In the genomic region with DNA sequence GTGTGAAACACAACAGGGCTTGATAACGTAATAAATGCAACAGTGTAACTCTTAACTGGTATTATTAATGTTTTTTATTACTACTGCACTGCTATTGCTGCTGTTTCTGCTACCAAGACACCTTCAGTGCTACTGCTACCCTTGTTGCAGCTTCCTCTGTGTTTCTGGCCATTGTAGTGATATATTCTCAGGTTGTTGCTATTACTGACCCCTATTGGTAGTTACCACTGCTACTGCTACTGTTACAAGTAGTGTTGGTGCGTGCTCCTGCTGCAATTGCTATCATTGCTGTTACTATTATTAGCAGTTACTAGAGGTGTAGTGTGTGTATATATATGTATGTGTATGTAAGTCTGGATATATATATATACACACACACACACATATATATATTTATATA, we compare ENCODE assay signal across 9 cellular contexts.
A peak's percentile ranks its signal among the peaks of the same experiment; 100 is the strongest.
DNase-seq lines count a peak whose midpoint lies in the region; ATAC-seq and TF ChIP-seq lines count a peak whose summit lies in the region.
"Had no signal": no experiment of that assay in that cellular context is flagged by ENCODE, and none has a peak within 500 bp of the region (broad histone marks: within the 10 kb centered on the region; RNA-seq: fewer than 3 reads in every experiment).

No MANE protein-coding gene starts in this region.

- H3K79me2 ChIP-seq in OCI-LY3 (ENCODE audit: low read length), result no peaks in the 10 kb centered on the region

- H3K36me3 ChIP-seq in BE2C (no peaks in the 10 kb centered on the region), OCI-LY3 (replicated peaks; ENCODE audit: low read depth, low read length) (no peaks in the 10 kb centered on the region), Peyer's patch (no peaks in the 10 kb centered on the region)

- H2AFZ ChIP-seq in OCI-LY3 (ENCODE audit: low read depth, low read length), result no peak overlapping the region

- TF ChIP-seq CTCF in BE2C (IDR thresholded peaks at IDR 0.05; ENCODE audit: low read depth, low read length), result peak; percentile 50
- TF ChIP-seq CTCF in OCI-LY3 (IDR thresholded peaks at IDR 0.05; ENCODE audit: low read depth, low read length), result peak; percentile 54
- TF ChIP-seq CTCF in fibroblast of villous mesenchyme (IDR thresholded peaks at IDR 0.05; ENCODE audit: insufficient read depth, low read depth, low read length), result peak; percentile 42
- peak in 3 of 6 experiments; percentile 14 to 24 (median 20) for TF ChIP-seq CTCF in Peyer's patch (IDR thresholded peaks at IDR 0.05)

- H3K9ac ChIP-seq in OCI-LY3 (ENCODE audit: low read length), result no peak overlapping the region

- no peaks in the 10 kb centered on the region for H3K27me3 ChIP-seq in BE2C
- no peaks in the 10 kb centered on the region for H3K27me3 ChIP-seq in OCI-LY3 (ENCODE audit: low read depth, low read length)
- no peaks in the 10 kb centered on the region for H3K27me3 ChIP-seq in Peyer's patch

- no peaks in the 10 kb centered on the region for H4K20me1 ChIP-seq in OCI-LY3 (ENCODE audit: insufficient read depth, low read length)

- H3K4me3 ChIP-seq in BE2C (ENCODE audit: low read depth, low read length) (no peak overlapping the region), OCI-LY3 (ENCODE audit: low read length) (no peak overlapping the region), fibroblast of villous mesenchyme (ENCODE audit: low read depth, low read length) (no peak overlapping the region), Peyer's patch (no peak overlapping the region)

- peak; percentile 67 for ATAC-seq in GM21360 (IDR thresholded peaks at IDR 0.05; ENCODE audit: unreplicated experiment)
- no peak for ATAC-seq in GM21529 (IDR thresholded peaks at IDR 0.05; ENCODE audit: unreplicated experiment)
- ATAC-seq in GM21528 (IDR thresholded peaks at IDR 0.05; ENCODE audit: low FRiP score, unreplicated experiment), result no peak

- no peak for DNase-seq in BE2C
- no peak for DNase-seq in fibroblast of villous mesenchyme (ENCODE audit: low read depth)
- DNase-seq in Peyer's patch, result no peak
- DNase-seq in KG1 (lab: John Stamatoyannopoulos, UW), result no peak
- DNase-seq: NCI-H1930 had no signal

- TF ChIP-seq POLR2A in Peyer's patch (IDR thresholded peaks at IDR 0.05), result no peak

- H3K9me3 ChIP-seq in BE2C (no peaks in the 10 kb centered on the region), OCI-LY3 (ENCODE audit: insufficient read depth, low read length) (no peaks in the 10 kb centered on the region), Peyer's patch (no peaks in the 10 kb centered on the region)

- H3K4me1 ChIP-seq in BE2C, result peaks cover 6% of the 10 kb centered on the region
- H3K4me1 ChIP-seq in OCI-LY3 (ENCODE audit: low read length), result no peaks in the 10 kb centered on the region
- H3K4me1 ChIP-seq in Peyer's patch, result no peaks in the 10 kb centered on the region

- H3K4me2 ChIP-seq in OCI-LY3 (ENCODE audit: low read length), result no peak overlapping the region

- no peak overlapping the region for H3K27ac ChIP-seq in OCI-LY3 (ENCODE audit: low read length)
- no peak overlapping the region for H3K27ac ChIP-seq in Peyer's patch
